ENCODE assay signal across 9 cellular contexts in the genomic region with DNA sequence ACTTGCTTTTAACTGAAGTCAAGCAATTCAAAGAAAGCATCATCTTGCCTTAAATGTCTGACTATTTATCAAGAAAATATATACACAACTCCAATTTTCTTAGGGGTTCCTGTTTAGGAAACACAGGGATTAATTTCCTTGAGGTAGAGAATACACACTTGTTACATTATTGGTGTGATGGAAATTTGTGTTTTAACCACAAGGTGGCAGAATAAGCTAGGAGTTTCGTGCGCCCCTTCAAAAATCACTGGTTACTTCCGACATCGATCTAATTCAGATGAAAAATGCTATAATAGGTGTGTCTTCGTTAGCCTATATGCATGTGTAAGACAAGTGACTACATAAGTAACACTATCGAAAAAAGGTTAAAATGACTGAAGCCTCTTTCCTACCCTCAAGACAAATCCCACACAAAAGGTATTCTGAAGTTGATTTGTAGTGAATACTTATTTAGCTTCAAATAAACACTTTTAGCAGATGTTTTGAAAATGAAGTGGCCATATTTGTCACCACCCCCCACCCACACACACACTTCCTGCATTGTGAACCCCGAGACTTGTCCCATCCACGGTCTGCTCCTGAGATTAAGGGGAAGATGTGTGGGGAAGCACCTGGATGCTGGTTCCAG.
DNase-seq lines count a peak whose midpoint lies in the region; ATAC-seq and TF ChIP-seq lines count a peak whose summit lies in the region.
"Had no signal": no experiment of that assay in that cellular context is flagged by ENCODE, and none has a peak within 500 bp of the region (broad histone marks: within the 10 kb centered on the region; RNA-seq: fewer than 3 reads in every experiment).

No MANE protein-coding gene starts in this region.

- no peak for TF ChIP-seq EP300 in SK-N-SH (IDR thresholded peaks at IDR 0.05; ENCODE audit: borderline replicate concordance in 1 of 2, low read depth in 1 of 2, low read length in 1 of 2)
- no peak for TF ChIP-seq EP300 in gastroesophageal sphincter (IDR thresholded peaks at IDR 0.05)
- no peak for TF ChIP-seq EP300 in stomach (IDR thresholded peaks at IDR 0.05)

- H3K9me3 ChIP-seq in SK-N-SH (no peaks in the 10 kb centered on the region; the same call in 1 of the 2 replicates), gastroesophageal sphincter (no peaks in the 10 kb centered on the region), stomach (no peaks in the 10 kb centered on the region)

- no peak overlapping the region for H3K27ac ChIP-seq in KMS-11
- H3K27ac ChIP-seq in SK-N-SH (ENCODE audit: low read depth in 2 of 2, low read length in 1 of 2): no peak overlapping the region
- no peak overlapping the region for H3K27ac ChIP-seq in gastroesophageal sphincter
- no peak overlapping the region for H3K27ac ChIP-seq in stomach

- POLR2A ChIA-PET in SK-N-SH (lab: Yijun Ruan, JAX): no interaction called here

- H3K4me1 ChIP-seq in KMS-11 (ENCODE audit: low read depth, poor library complexity, severe bottlenecking) (no peaks in the 10 kb centered on the region), SK-N-SH (ENCODE audit: control insufficient read depth in 1 of 2, insufficient read depth in 2 of 2, low read depth in 1 of 2, low read length in 1 of 2) (peaks cover 0 to 3% of the 10 kb centered on the region in 2 experiments; a peak in 2 of 4 replicates), gastroesophageal sphincter (peaks cover 0 to 3% (median 0%) of the 10 kb centered on the region in 3 donors), stomach (no peaks in the 10 kb centered on the region)

- H3K9ac ChIP-seq in KMS-11 (no peak overlapping the region), SK-N-SH (no peak overlapping the region)

- intact Hi-C loops in stomach (cut with DNase I; ENCODE audit: low total_unique reads): no loop called here

- CTCF ChIA-PET in SK-N-SH (lab: Yijun Ruan, JAX): interaction anchor here (0.7 to 4.8 kb wide), 25 partner anchors 13 to 1179 kb away, joined by 3 to 55 read pairs (median 4); no protein-coding TSS in a partner anchor

- no peaks in the 10 kb centered on the region for H3K9me2 ChIP-seq in SK-N-SH

- H3K27me3 ChIP-seq in KMS-11 (ENCODE audit: insufficient read depth, low read depth) (no peaks in the 10 kb centered on the region), SK-N-SH (ENCODE audit: insufficient read depth) (no peaks in the 10 kb centered on the region), gastroesophageal sphincter (peaks cover 20% of the 10 kb centered on the region), stomach (peaks cover 0 to 3% (median 0%) of the 10 kb centered on the region in 3 donors)

- DNase-seq in DMS114 treated with DMSO at 0.1 percent for 48 hours (lab: John Stamatoyannopoulos, UW; ENCODE audit: unreplicated experiment) (peak; percentile 4), SK-N-SH (peak; percentile 21), stomach (no peak)
- no peak for DNase-seq in activated naive CD4-positive, alpha-beta T cell (lab: John Stamatoyannopoulos, UW)
- DNase-seq in activated CD4-positive, CD25-positive, alpha-beta regulatory T cell (lab: John Stamatoyannopoulos, UW): no peak
- DNase-seq: activated B cell treated with CpG ODN at 0.5 μM for 24 hours had no signal

- 15% methylated on average over 8 of the region's 8 CpGs for WGBS in SK-N-SH (ENCODE audit: low lambda C conversion rate)
- WGBS in gastroesophageal sphincter (ENCODE audit: low coverage in 1 of 2), 2 donors: 9% methylated on average over 8 of the region's 8 CpGs
- 7 to 10% (median 7%) methylated on average over 8 of the region's 8 CpGs for WGBS in stomach, 5 donors

- peak; percentile 92 for TF ChIP-seq RAD21 in SK-N-SH (IDR thresholded peaks at IDR 0.05; ENCODE audit: low read length)

- H3K36me3 ChIP-seq in KMS-11 (ENCODE audit: insufficient read depth): no peaks in the 10 kb centered on the region
- no peaks in the 10 kb centered on the region for H3K36me3 ChIP-seq in SK-N-SH (replicated peaks in 1 of 2; ENCODE audit: control insufficient read depth in 1 of 2, insufficient read depth in 2 of 2, low read length in 1 of 2)
- no peaks in the 10 kb centered on the region for H3K36me3 ChIP-seq in gastroesophageal sphincter
- no peaks in the 10 kb centered on the region for H3K36me3 ChIP-seq in stomach

- H3K4me3 ChIP-seq in KMS-11 (IDR thresholded peaks at IDR 0.05; ENCODE audit: insufficient read depth, low read depth, low read length): no peak overlapping the region
- H3K4me3 ChIP-seq in SK-N-SH (ENCODE audit: low read depth in 2 of 2, low read length in 1 of 2): no peak overlapping the region; a peak in 1 of 4 replicates
- H3K4me3 ChIP-seq in gastroesophageal sphincter: no peak overlapping the region
- no peak overlapping the region for H3K4me3 ChIP-seq in stomach

- TF ChIP-seq POLR2A in gastroesophageal sphincter (IDR thresholded peaks at IDR 0.05) (no peak), stomach (IDR thresholded peaks at IDR 0.05) (no peak)

- H3K4me2 ChIP-seq in KMS-11: peak overlapping the region; percentile 18; the same call in 1 of the 2 replicates
- 0 out of 2 replicates have a peak overlapping the region, but pooled peaks have one; percentile 18 for H3K4me2 ChIP-seq in SK-N-SH

- no peaks in the 10 kb centered on the region for H3K79me2 ChIP-seq in KMS-11 (ENCODE audit: insufficient read depth, low read depth)
- no peaks in the 10 kb centered on the region for H3K79me2 ChIP-seq in SK-N-SH (ENCODE audit: insufficient read depth)

- ATAC-seq in GM19467 (IDR thresholded peaks at IDR 0.05; ENCODE audit: unreplicated experiment) (peak; percentile 67), gastroesophageal sphincter (no peak)

- H4K20me1 ChIP-seq in KMS-11 (ENCODE audit: insufficient read depth): no peaks in the 10 kb centered on the region
- H4K20me1 ChIP-seq in SK-N-SH (ENCODE audit: insufficient read depth): no peaks in the 10 kb centered on the region

- peak overlapping the region; percentile 11; the same call in 1 of the 2 replicates for H2AFZ ChIP-seq in KMS-11 (ENCODE audit: low read depth)
- no peak overlapping the region for H2AFZ ChIP-seq in SK-N-SH (ENCODE audit: low read depth)

- no peaks in the 10 kb centered on the region for H3F3A ChIP-seq in SK-N-SH (replicated peaks; ENCODE audit: insufficient read depth)

- peak; percentile 56 for TF ChIP-seq CTCF in KMS-11 (conservative IDR thresholded peaks at IDR 0.05; ENCODE audit: low read depth, low read length)
- TF ChIP-seq CTCF in SK-N-SH (IDR thresholded peaks at IDR 0.05): peak; percentile 75
- TF ChIP-seq CTCF in gastroesophageal sphincter (IDR thresholded peaks at IDR 0.05): peak; percentile 27 to 58 (median 34)
- peak in 4 of 7 experiments; percentile 17 to 56 (median 42) for TF ChIP-seq CTCF in stomach (IDR thresholded peaks at IDR 0.05)

TF ChIP-seq in SK-N-SH, 30 proteins besides CTCF, POLR2A, EP300 and RAD21:
- TF ChIP-seq SMC3 (IDR thresholded peaks at IDR 0.05; ENCODE audit: low read depth, low read length) (peak; percentile 80), POLR2AphosphoS5 (IDR thresholded peaks at IDR 0.05; ENCODE audit: low read depth, low read length) (no peak)
TF ChIP-seq in SK-N-SH: peak in this region for 1.

Comparison
In these comparisons a context has a peak if more than half of its experiments do, and no peak if none do; other contexts are left out.
1. DNase-seq: peak in DMS114 treated with DMSO at 0.1 percent for 48 hours (single experiment) and SK-N-SH (single experiment); none in stomach (single experiment), activated naive CD4-positive, alpha-beta T cell (0 of 4) and activated CD4-positive, CD25-positive, alpha-beta regulatory T cell (0 of 4).
2. Peak in every context shown above with its lines, with median percentiles within 50 percentile points of each other: CTCF ChIP-seq.